ENCODE assay signal across 21 cellular contexts in genomic region chrX:56343231-56343630, GRCh38.
DNase-seq lines count a peak whose midpoint lies in the region; ATAC-seq, FAIRE-seq and TF ChIP-seq lines count a peak whose summit lies in the region.
"Had no signal": no experiment of that assay in that cellular context is flagged by ENCODE, and none has a peak within 500 bp of the region (broad histone marks: within the 10 kb centered on the region; RNA-seq: fewer than 3 reads in every experiment).

No MANE protein-coding gene starts in this region.

- intact Hi-C loops in activated CD4-positive, alpha-beta T cell treated with anti-CD3 and anti-CD28 coated beads for 36 hours (cut with DNase I, micrococcal nuclease), result no loop called here
- intact Hi-C loops in CD4-positive, alpha-beta memory T cell (cut with micrococcal nuclease), result no loop called here
- intact Hi-C loops in naive thymus-derived CD4-positive, alpha-beta T cell (cut with micrococcal nuclease), result loop anchor here (1.0 to 10.0 kb wide), 2 partner anchors 29 to 52 kb away; no protein-coding TSS in a partner anchor

- H3K27me3 ChIP-seq in CD4-positive, alpha-beta memory T cell (ENCODE audit: insufficient read depth, low read length), result no peaks in the 10 kb centered on the region
- no peaks in the 10 kb centered on the region for H3K27me3 ChIP-seq in H1 (replicated peaks in 1 of 4; ENCODE audit: control insufficient read depth in 3 of 4, extremely low read depth in 1 of 4, insufficient read depth in 3 of 4, low read length in 3 of 4)
- no peaks in the 10 kb centered on the region for H3K27me3 ChIP-seq in naive thymus-derived CD4-positive, alpha-beta T cell (ENCODE audit: control insufficient read depth in 2 of 2, insufficient read depth in 2 of 2, low read length in 2 of 2)

- H3K9me3 Mint-ChIP-seq in activated CD4-positive, alpha-beta T cell treated with anti-CD3 and anti-CD28 coated beads for 36 hours (ENCODE audit: low read depth), result peaks cover 10% of the 10 kb centered on the region
- peaks cover 0 to 27% (median 14%) of the 10 kb centered on the region in 8 donors for H3K9me3 Mint-ChIP-seq in CD4-positive, alpha-beta memory T cell
- peaks cover 0 to 57% (median 17%) of the 10 kb centered on the region in 11 donors for H3K9me3 Mint-ChIP-seq in naive thymus-derived CD4-positive, alpha-beta T cell

- no peak overlapping the region for H2BK120ac ChIP-seq in H1 (replicated peaks; ENCODE audit: low read depth, low read length)

- WGBS in H1 (ENCODE audit: extremely low coverage in 1 of 2, insufficient coverage in 1 of 2, insufficient read length in 1 of 2, insufficient replicate concordance in 2 of 2, low coverage in 1 of 2, low lambda C conversion rate in 2 of 2, missing lambda C conversion rate in 1 of 2), 2 experiments, result no CpG with 5 or more reads among the region's 5 CpGs

- H3K14ac ChIP-seq in H1 (ENCODE audit: insufficient read length), result no peak overlapping the region

- peak overlapping the region; percentile 51 for H4K8ac ChIP-seq in H1 (ENCODE audit: extremely low read depth, insufficient read depth, low read length)

- H3K4ac ChIP-seq in H1 (replicated peaks; ENCODE audit: insufficient read length, low read depth, low read length), result no peak overlapping the region

- no peaks in the 10 kb centered on the region for H3K9me3 ChIP-seq in CD4-positive, alpha-beta memory T cell (ENCODE audit: control insufficient read depth in 1 of 2, low read length in 2 of 2)
- H3K9me3 ChIP-seq in H1 (ENCODE audit: insufficient read depth in 2 of 2, low read depth in 1 of 2, low read length in 1 of 2), result peaks cover 0 to 18% of the 10 kb centered on the region in 2 experiments; a peak in 2 of 4 replicates
- no peaks in the 10 kb centered on the region for H3K9me3 ChIP-seq in naive thymus-derived CD4-positive, alpha-beta T cell (ENCODE audit: control insufficient read depth in 2 of 3, low read length in 3 of 3)
- H3K9me3 ChIP-seq: Caco-2 had no signal

- no peak for FAIRE-seq in H1 (lab: Jason Lieb, UNC)
- FAIRE-seq: G401.6, GM12891, GM19239, H54 had no signal

- no peak for TF ChIP-seq RAD21 in H1 (IDR thresholded peaks at IDR 0.05 in 1 of 2, conservative IDR thresholded peaks at IDR 0.05 in 1 of 2; ENCODE audit: low read depth in 2 of 2, low read length in 2 of 2)

- no peaks in the 10 kb centered on the region for H3K36me3 ChIP-seq in CD4-positive, alpha-beta memory T cell (ENCODE audit: insufficient read depth, low read length)
- H3K36me3 ChIP-seq in H1 (ENCODE audit: control insufficient read depth in 2 of 4, insufficient read depth in 4 of 4, low read length in 3 of 4), result no peaks in the 10 kb centered on the region
- H3K36me3 ChIP-seq in naive thymus-derived CD4-positive, alpha-beta T cell (ENCODE audit: control insufficient read depth in 2 of 3, insufficient read depth in 3 of 3, low read length in 3 of 3), result no peaks in the 10 kb centered on the region

- no peak overlapping the region for H3K56ac ChIP-seq in H1 (replicated peaks; ENCODE audit: insufficient read length, low read depth, low read length)

- H3K79me2 ChIP-seq in H1 (ENCODE audit: control insufficient read depth in 1 of 2, insufficient read depth in 2 of 2, low read length in 2 of 2), result no peaks in the 10 kb centered on the region

- peaks cover 42% of the 10 kb centered on the region for H3K4me1 ChIP-seq in CD4-positive, alpha-beta memory T cell (ENCODE audit: insufficient read depth, low read length)
- no peaks in the 10 kb centered on the region for H3K4me1 ChIP-seq in H1 (replicated peaks in 1 of 4; ENCODE audit: control insufficient read depth in 3 of 4, insufficient read depth in 4 of 4, low read length in 3 of 4)
- H3K4me1 ChIP-seq in naive thymus-derived CD4-positive, alpha-beta T cell (ENCODE audit: control insufficient read depth in 2 of 2, insufficient read depth in 2 of 2, low read length in 2 of 2), result peaks cover 6 to 21% of the 10 kb centered on the region in 2 donors
- H3K4me1 ChIP-seq: Caco-2 had no signal

- TF ChIP-seq EP300 in H1 (IDR thresholded peaks at IDR 0.05; ENCODE audit: borderline replicate concordance in 1 of 2, low read depth in 2 of 2, low read length in 2 of 2), result no peak

- H4K91ac ChIP-seq in H1 (replicated peaks; ENCODE audit: insufficient read length, low read length), result no peak overlapping the region

- H3K27ac ChIP-seq in CD4-positive, alpha-beta memory T cell (ENCODE audit: low read depth, low read length), result no peak overlapping the region
- H3K27ac ChIP-seq in H1 (ENCODE audit: low read depth, low read length), result no peak overlapping the region
- peak overlapping the region; percentile 21 for H3K27ac ChIP-seq in naive thymus-derived CD4-positive, alpha-beta T cell (ENCODE audit: low read depth, low read length)
- H3K27ac ChIP-seq: KMS-11 had no signal

- no peak overlapping the region for H3K23ac ChIP-seq in H1 (ENCODE audit: insufficient read length)

- no peak overlapping the region for H2BK20ac ChIP-seq in H1 (ENCODE audit: low read length)

- peaks cover 32% of the 10 kb centered on the region for H3K4me1 Mint-ChIP-seq in activated CD4-positive, alpha-beta T cell treated with anti-CD3 and anti-CD28 coated beads for 36 hours
- peaks cover 28 to 55% (median 43%) of the 10 kb centered on the region in 4 donors for H3K4me1 Mint-ChIP-seq in CD4-positive, alpha-beta memory T cell
- peaks cover 29 to 63% (median 56%) of the 10 kb centered on the region in 7 donors for H3K4me1 Mint-ChIP-seq in naive thymus-derived CD4-positive, alpha-beta T cell

- DNase-seq in activated CD4-positive, alpha-beta T cell treated with anti-CD3 and anti-CD28 coated beads for 36 hours, result peak; percentile 13
- DNase-seq in activated CD4-positive, alpha-beta T cell treated with anti-CD3 and anti-CD28 coated beads for 4 hours, result no peak
- peak in 1 of 5 donors; percentile 12 for DNase-seq in CD4-positive, alpha-beta memory T cell
- DNase-seq in H1 (ENCODE audit: low read depth in 1 of 2, low spot score in 2 of 2), result no peak
- no peak for DNase-seq in naive thymus-derived CD4-positive, alpha-beta T cell
- DNase-seq in T-helper 9 cell, result no peak
- DNase-seq: C1 segment of cervical spinal cord; Caco-2; MM.1S; NCI-H1105; NCI-H1694 treated with DMSO at 0.1 percent for 48 hours; NCI-H345; NCI-H526 treated with DMSO at 0.1 percent for 48 hours; NK-92 treated with Interleukin-12 subunit alpha and Interleukin-12 subunit beta, amount 100 ng/mL, for 24 hours had no signal

- no peak for TF ChIP-seq CTCF in H1 (IDR thresholded peaks at IDR 0.05; ENCODE audit: control extremely low read depth in 1 of 3, insufficient read depth in 1 of 3, low read depth in 1 of 3, low read length in 3 of 3)

- no peak overlapping the region for H4K5ac ChIP-seq in H1 (ENCODE audit: insufficient read length, low read depth, low read length)

- H3K79me1 ChIP-seq in H1 (ENCODE audit: low read depth, low read length), result no peaks in the 10 kb centered on the region

- CTCF ChIA-PET in activated CD4-positive, alpha-beta T cell treated with anti-CD3 and anti-CD28 coated beads for 36 hours (lab: Charles Lee), result no interaction called here
- CTCF ChIA-PET in CD4-positive, alpha-beta memory T cell (lab: Charles Lee; ENCODE audit: partially characterized antibody), result interaction anchor here (0.7 kb wide), 1 partner anchor 384 kb away, joined by 3 read pairs; no protein-coding TSS in a partner anchor
- CTCF ChIA-PET in H1 (lab: Charles Lee; ENCODE audit: partially characterized antibody), result no interaction called here
- CTCF ChIA-PET in naive thymus-derived CD4-positive, alpha-beta T cell (lab: Charles Lee), result no interaction called here

- H3K4me2 ChIP-seq in H1 (ENCODE audit: insufficient read depth in 1 of 2, low read depth in 2 of 2, low read length in 2 of 2), result no peak overlapping the region
- H3K4me2 ChIP-seq: KMS-11 had no signal

- H2AK5ac ChIP-seq in H1 (ENCODE audit: low read depth, low read length), result no peak overlapping the region

- no peak for ATAC-seq in activated CD4-positive, alpha-beta T cell treated with anti-CD3 and anti-CD28 coated beads for 36 hours
- no peak for ATAC-seq in naive thymus-derived CD4-positive, alpha-beta T cell
- ATAC-seq in GM21447 (IDR thresholded peaks at IDR 0.05; ENCODE audit: unreplicated experiment) (no peak), GM21526 (IDR thresholded peaks at IDR 0.05; ENCODE audit: low FRiP score, unreplicated experiment) (no peak)

- H4K20me1 ChIP-seq in H1 (replicated peaks in 1 of 2; ENCODE audit: control insufficient read depth in 1 of 2, insufficient read depth in 2 of 2, low read length in 2 of 2), result no peaks in the 10 kb centered on the region

- H2AFZ ChIP-seq in H1 (ENCODE audit: low read length), result no peak overlapping the region

- POLR2A ChIA-PET in activated CD4-positive, alpha-beta T cell treated with anti-CD3 and anti-CD28 coated beads for 36 hours (lab: Charles Lee), result no interaction called here
- POLR2A ChIA-PET in CD4-positive, alpha-beta memory T cell (lab: Charles Lee; ENCODE audit: partially characterized antibody), result interaction anchor here (1.1 to 1.9 kb wide), 5 partner anchors 22 to 222 kb away, joined by 3 to 6 read pairs (median 4); no protein-coding TSS in a partner anchor
- POLR2A ChIA-PET in H1 (lab: Charles Lee; ENCODE audit: partially characterized antibody), result no interaction called here
- POLR2A ChIA-PET in naive thymus-derived CD4-positive, alpha-beta T cell (lab: Charles Lee), result interaction anchor here (1.2 kb wide), 1 partner anchor 16 kb away, joined by 4 read pairs; no protein-coding TSS in a partner anchor

- H2BK15ac ChIP-seq in H1 (ENCODE audit: low read length), result no peak overlapping the region

- peak overlapping the region in 1 of 2 donors; percentile 17 for H3K4me3 ChIP-seq in CD4-positive, alpha-beta memory T cell (ENCODE audit: low read length in 2 of 2)
- H3K4me3 ChIP-seq in H1 (ENCODE audit: extremely low read depth in 1 of 4, insufficient read depth in 2 of 4, low read depth in 3 of 4, low read length in 4 of 4), result no peak overlapping the region
- H3K4me3 ChIP-seq in naive thymus-derived CD4-positive, alpha-beta T cell (ENCODE audit: low read length), result no peak overlapping the region

- no peak overlapping the region for H3K4me3 Mint-ChIP-seq in activated CD4-positive, alpha-beta T cell treated with anti-CD3 and anti-CD28 coated beads for 36 hours
- H3K4me3 Mint-ChIP-seq in CD4-positive, alpha-beta memory T cell, result peak overlapping the region in 6 of 8 donors; percentile 40 to 76 (median 62)
- peak overlapping the region in 6 of 10 donors; percentile 57 to 75 (median 68) for H3K4me3 Mint-ChIP-seq in naive thymus-derived CD4-positive, alpha-beta T cell

- TF ChIP-seq POLR2A in H1 (IDR thresholded peaks at IDR 0.05; ENCODE audit: control extremely low read depth in 1 of 2, low read depth in 2 of 2, low read length in 2 of 2), result no peak

- H2BK12ac ChIP-seq in H1 (ENCODE audit: low read depth, low read length), result no peak overlapping the region

- no peaks in the 10 kb centered on the region for H3K27me3 Mint-ChIP-seq in activated CD4-positive, alpha-beta T cell treated with anti-CD3 and anti-CD28 coated beads for 36 hours
- no peaks in the 10 kb centered on the region for H3K27me3 Mint-ChIP-seq in CD4-positive, alpha-beta memory T cell
- H3K27me3 Mint-ChIP-seq in naive thymus-derived CD4-positive, alpha-beta T cell, result no peaks in the 10 kb centered on the region

- no peaks in the 10 kb centered on the region for H3K23me2 ChIP-seq in H1 (ENCODE audit: low read depth, low read length)

- H3K18ac ChIP-seq in H1 (ENCODE audit: extremely low read depth, low read length), result no peak overlapping the region

- H3K27ac Mint-ChIP-seq in activated CD4-positive, alpha-beta T cell treated with anti-CD3 and anti-CD28 coated beads for 36 hours, result no peak overlapping the region
- H3K27ac Mint-ChIP-seq in CD4-positive, alpha-beta memory T cell, result peak overlapping the region in 3 of 7 donors; percentile 9 to 64 (median 46)
- peak overlapping the region in 4 of 9 donors; percentile 66 to 91 (median 83) for H3K27ac Mint-ChIP-seq in naive thymus-derived CD4-positive, alpha-beta T cell

- H2BK5ac ChIP-seq in H1 (ENCODE audit: low read depth, low read length), result no peak overlapping the region

- H3K9ac ChIP-seq in H1 (replicated peaks in 1 of 4; ENCODE audit: extremely low read depth in 1 of 4, low read depth in 3 of 4, low read length in 3 of 4), result no peak overlapping the region
- H3K9ac ChIP-seq: KMS-11 had no signal

- H3K36me3 Mint-ChIP-seq in activated CD4-positive, alpha-beta T cell treated with anti-CD3 and anti-CD28 coated beads for 36 hours (ENCODE audit: low read depth), result peaks cover 1% of the 10 kb centered on the region
- peaks cover 4 to 9% of the 10 kb centered on the region in 2 donors for H3K36me3 Mint-ChIP-seq in CD4-positive, alpha-beta memory T cell
- H3K36me3 Mint-ChIP-seq in naive thymus-derived CD4-positive, alpha-beta T cell, result peaks cover 3 to 63% (median 8%) of the 10 kb centered on the region in 5 donors

Comparison
In these comparisons a context has a peak if more than half of its experiments do, and no peak if none do; other contexts are left out.
1. POLR2A ChIA-PET loops: an anchor here in CD4-positive, alpha-beta memory T cell (1.1 to 1.9 kb wide) and naive thymus-derived CD4-positive, alpha-beta T cell (1.2 kb wide); none called in activated CD4-positive, alpha-beta T cell treated with anti-CD3 and anti-CD28 coated beads for 36 hours and H1.
2. intact Hi-C loops: an anchor here in naive thymus-derived CD4-positive, alpha-beta T cell (1.0 to 10.0 kb wide); none called in activated CD4-positive, alpha-beta T cell treated with anti-CD3 and anti-CD28 coated beads for 36 hours and CD4-positive, alpha-beta memory T cell.